ENCODE assay signal across 8 cellular contexts in genomic region chr16:77190190-77190477, GRCh38. TPM values are rescaled to one million over a fixed set of nuclear protein-coding genes. Genes with fewer than 3 reads are reported as not detected.
DNase-seq lines count a peak whose midpoint lies in the region; ATAC-seq, FAIRE-seq and TF ChIP-seq lines count a peak whose summit lies in the region.

No MANE protein-coding gene starts in this region.

- DNase-seq in RCC 7860 (ENCODE audit: low spot score): no peak
- no peak for DNase-seq in NK-92 treated with Interleukin-12 subunit alpha and Interleukin-12 subunit beta, amount 100 ng/mL, for 24 hours (lab: John Stamatoyannopoulos, UW)
- no peak for DNase-seq in DMS79 (lab: John Stamatoyannopoulos, UW)

- peaks cover 9% of the 10 kb centered on the region for H3K4me1 ChIP-seq in mucosa of stomach (ENCODE audit: control insufficient read depth, insufficient read depth, low read length)

- H3K27ac ChIP-seq in C4-2B: peak overlapping the region; percentile 95

- H3K9me3 ChIP-seq in mucosa of stomach (ENCODE audit: control insufficient read depth, low read length): no peaks in the 10 kb centered on the region

- peaks cover 46% of the 10 kb centered on the region for H3K4me1 Mint-ChIP-seq in brain

- H3K9me3 Mint-ChIP-seq in brain: no peaks in the 10 kb centered on the region

- H3K36me3 Mint-ChIP-seq in brain: peaks cover 23% of the 10 kb centered on the region

- H3K36me3 ChIP-seq in mucosa of stomach (ENCODE audit: control insufficient read depth, insufficient read depth, low read length): no peaks in the 10 kb centered on the region

- peak overlapping the region; percentile 91 to 97 (median 93) for H3K4me3 Mint-ChIP-seq in brain

- FAIRE-seq in RCC 7860 (lab: Jason Lieb, UNC): no peak

- H3K4me3 ChIP-seq in mucosa of stomach (ENCODE audit: low read length): peak overlapping the region; percentile 65

- H3K9ac ChIP-seq in mucosa of stomach (ENCODE audit: low read length): peak overlapping the region; percentile 89

- H3K27me3 ChIP-seq in mucosa of stomach (ENCODE audit: control insufficient read depth, insufficient read depth, low read length): no peaks in the 10 kb centered on the region

- peak; percentile 1 for ATAC-seq in HG03103 (IDR thresholded peaks at IDR 0.05; ENCODE audit: low read depth, unreplicated experiment)
- ATAC-seq in GM21360 (IDR thresholded peaks at IDR 0.05; ENCODE audit: unreplicated experiment): no peak

- peak overlapping the region; percentile 99 to 100 (median 99) for H3K27ac Mint-ChIP-seq in brain

- TF ChIP-seq CTCF in C4-2B (conservative IDR thresholded peaks at IDR 0.05): no peak
- no peak for TF ChIP-seq CTCF in brain (conservative IDR thresholded peaks at IDR 0.05)

- peaks cover 21% of the 10 kb centered on the region for H3K27me3 Mint-ChIP-seq in brain

RNA-seq across cellular contexts. Expression of gene MON1B, which starts 0.9 kb away (rescaled TPM):
- 35.8 TPM for polyA plus RNA-seq in brain (ENCODE audit: insufficient read depth, low read depth, low replicate concordance)

RNA-seq across cellular contexts. Expression of gene SYCE1L, which starts 9.1 kb away (rescaled TPM):
- 9.3 TPM for polyA plus RNA-seq in brain (ENCODE audit: insufficient read depth, low read depth, low replicate concordance)
